8 cellular contexts compared by ENCODE assay signal in genomic region chr14:20683896-20684661, GRCh38. TPM values are rescaled to one million over a fixed set of nuclear protein-coding genes. Genes with fewer than 3 reads are reported as not detected.
DNase-seq lines count a peak whose midpoint lies in the region; ATAC-seq and TF ChIP-seq lines count a peak whose summit lies in the region.

A gene with protein sequence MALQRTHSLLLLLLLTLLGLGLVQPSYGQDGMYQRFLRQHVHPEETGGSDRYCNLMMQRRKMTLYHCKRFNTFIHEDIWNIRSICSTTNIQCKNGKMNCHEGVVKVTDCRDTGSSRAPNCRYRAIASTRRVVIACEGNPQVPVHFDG (plus strand): TSS chr14:20684560. CDS start chr14:20699372, 14,812 bp downstream.

- H3K4me1 ChIP-seq in Peyer's patch, result peaks cover 3 to 44% (median 8%) of the 10 kb centered on the region in 4 donors

- POLR2A ChIA-PET in naive thymus-derived CD8-positive, alpha-beta T cell (lab: Charles Lee), result interaction anchor here (0.9 to 4.9 kb wide), 11 partner anchors 8 to 342 kb away, joined by 3 to 74 read pairs (median 8); partner anchors contain the start of genes APEX1, OSGEP, PARP2 and PIP4P1

- in situ Hi-C loops in ACHN (cut with HindIII; ENCODE audit: low pct_ligation_motif_present, low pct_unique_long_range_greater_than_20kb, low sequenced_read_pairs), result no loop called here

- peak within 1 kb of the TSS; percentile 95 to 99 (median 98) for H3K27ac ChIP-seq in Peyer's patch

- DNase-seq in ACHN (peak; percentile 77), Peyer's patch (peak; percentile 89 to 95 (median 95)), fibroblast of mammary gland (ENCODE audit: low read depth) (peak; percentile 92)
- peak; percentile 56 to 63 for DNase-seq in activated T-helper 1 cell treated with anti-CD3 and anti-CD28 coated beads, Interleukin-2, amount 50 U/mL, for 16 hours (ENCODE audit: low read depth in 1 of 2, low spot score in 1 of 2)
- peak; percentile 63 to 91 (median 82) for DNase-seq in naive thymus-derived CD8-positive, alpha-beta T cell
- peak; percentile 76 to 94 for DNase-seq in stimulated activated effector memory CD8-positive, alpha-beta T cell treated with anti-CD3 and anti-CD28 coated beads, Interleukin-12 subunit alpha, Interleukin-12 subunit beta, amount 100 ng/mL, for 72 hours (ENCODE audit: low spot score in 2 of 2)

- H3K36me3 Mint-ChIP-seq in naive thymus-derived CD8-positive, alpha-beta T cell, result no peaks in the 10 kb centered on the region
- H3K36me3 Mint-ChIP-seq in stimulated activated effector memory CD8-positive, alpha-beta T cell treated with anti-CD3 and anti-CD28 coated beads, Interleukin-12 subunit alpha, Interleukin-12 subunit beta, amount 100 ng/mL, for 72 hours, result no peaks in the 10 kb centered on the region

- no peaks in the 10 kb centered on the region for H3K36me3 ChIP-seq in Peyer's patch

- peak within 1 kb of the TSS in 1 of 10 donors; percentile 19 for H3K4me3 Mint-ChIP-seq in naive thymus-derived CD8-positive, alpha-beta T cell
- no peak within 1 kb of the TSS for H3K4me3 Mint-ChIP-seq in stimulated activated effector memory CD8-positive, alpha-beta T cell treated with anti-CD3 and anti-CD28 coated beads, Interleukin-12 subunit alpha, Interleukin-12 subunit beta, amount 100 ng/mL, for 72 hours

- peaks cover 8 to 33% (median 15%) of the 10 kb centered on the region in 4 donors for H3K4me1 Mint-ChIP-seq in naive thymus-derived CD8-positive, alpha-beta T cell
- no peaks in the 10 kb centered on the region for H3K4me1 Mint-ChIP-seq in stimulated activated effector memory CD8-positive, alpha-beta T cell treated with anti-CD3 and anti-CD28 coated beads, Interleukin-12 subunit alpha, Interleukin-12 subunit beta, amount 100 ng/mL, for 72 hours

- H3K4me3 ChIP-seq in Peyer's patch (peak within 1 kb of the TSS; percentile 58 to 79 (median 68)), fibroblast of mammary gland (ENCODE audit: control insufficient read depth, low read depth, low read length) (peak within 1 kb of the TSS; percentile 88)

- peak; percentile 75 to 82 for TF ChIP-seq POLR2A in Peyer's patch (IDR thresholded peaks at IDR 0.05)

- H3K27ac Mint-ChIP-seq in naive thymus-derived CD8-positive, alpha-beta T cell, result peak within 1 kb of the TSS in 6 of 10 donors; percentile 48 to 86 (median 77)
- H3K27ac Mint-ChIP-seq in stimulated activated effector memory CD8-positive, alpha-beta T cell treated with anti-CD3 and anti-CD28 coated beads, Interleukin-12 subunit alpha, Interleukin-12 subunit beta, amount 100 ng/mL, for 72 hours, result no peak within 1 kb of the TSS

- H3K27me3 Mint-ChIP-seq in naive thymus-derived CD8-positive, alpha-beta T cell, result peaks cover 0 to 5% (median 0%) of the 10 kb centered on the region in 5 donors

- TF ChIP-seq CTCF in Peyer's patch (IDR thresholded peaks at IDR 0.05) (no peak), fibroblast of mammary gland (conservative IDR thresholded peaks at IDR 0.05; ENCODE audit: control insufficient read depth, insufficient read depth, low read depth, low read length) (no peak)

- H3K9me3 Mint-ChIP-seq in naive thymus-derived CD8-positive, alpha-beta T cell, result peaks cover 0 to 1% (median 0%) of the 10 kb centered on the region in 9 donors
- no peaks in the 10 kb centered on the region for H3K9me3 Mint-ChIP-seq in stimulated activated effector memory CD8-positive, alpha-beta T cell treated with anti-CD3 and anti-CD28 coated beads, Interleukin-12 subunit alpha, Interleukin-12 subunit beta, amount 100 ng/mL, for 72 hours

- H3K27me3 ChIP-seq in Peyer's patch, result no peaks in the 10 kb centered on the region

- H3K9me3 ChIP-seq in Peyer's patch, result no peaks in the 10 kb centered on the region

- ATAC-seq in GM18861 (IDR thresholded peaks at IDR 0.05; ENCODE audit: unreplicated experiment), result peak; percentile 20
- ATAC-seq in HG03378 (IDR thresholded peaks at IDR 0.05; ENCODE audit: unreplicated experiment), result peak; percentile 27
- ATAC-seq in naive thymus-derived CD8-positive, alpha-beta T cell, result peak; percentile 23 to 36
- peak; percentile 58 for ATAC-seq in stimulated activated effector memory CD8-positive, alpha-beta T cell treated with anti-CD3 and anti-CD28 coated beads, Interleukin-12 subunit alpha, Interleukin-12 subunit beta, amount 100 ng/mL, for 72 hours

RNA-seq across cellular contexts. Expression of the gene that starts here (rescaled TPM):
- 10 to 100 TPM in 3 of 4 donors, 1 to 10 TPM in 1; 5.8 to 51.7 (median 33.6) TPM for total RNA-seq in Peyer's patch
- under 1 TPM in 1 of 2 experiments, not detected in 1; 0.63 TPM for total RNA-seq in naive thymus-derived CD8-positive, alpha-beta T cell
- polyA plus RNA-seq in naive thymus-derived CD8-positive, alpha-beta T cell, result under 1 TPM in 1 of 3 donors, not detected in 2; 0.46 TPM

Comparison
In these comparisons a context has a peak if more than half of its experiments do, and no peak if none do; other contexts are left out.
1. Peak in every context shown above with its lines: DNase-seq, ATAC-seq, H3K4me3 ChIP-seq and H3K27ac ChIP-seq.
2. RNA of the gene that starts here (total RNA-seq): 5.8 to 51.7 TPM in Peyer's patch; 0.63 TPM in naive thymus-derived CD8-positive, alpha-beta T cell; every median in the first group is over 4 times any median in the second.
3. Peak in DNase-seq and ATAC-seq in naive thymus-derived CD8-positive, alpha-beta T cell; RNA of the gene not detected or under 1 TPM.